In the genomic region with DNA sequence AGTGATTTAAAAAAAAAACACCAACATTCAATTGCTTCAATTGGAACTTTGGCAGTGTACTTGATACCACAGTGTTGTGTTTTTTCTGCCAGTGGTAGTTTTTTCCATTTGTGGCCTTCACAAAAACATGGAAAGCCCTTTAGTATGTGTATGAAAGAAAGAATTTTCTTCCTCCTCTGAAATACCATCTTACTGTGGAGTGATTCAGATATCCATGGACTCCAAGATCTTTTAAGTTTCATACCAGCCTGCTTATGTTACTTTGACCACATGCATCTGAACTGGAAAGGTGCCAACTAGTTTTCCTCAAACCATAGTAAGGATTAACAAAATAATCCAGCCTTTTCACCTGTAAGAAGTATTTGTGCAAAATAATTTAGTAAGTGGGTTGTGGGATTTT, we compare ENCODE assay signal across 9 cellular contexts. TPM values are rescaled to one million over a fixed set of nuclear protein-coding genes. Genes with fewer than 3 reads are reported as not detected.
DNase-seq lines count a peak whose midpoint lies in the region; ATAC-seq and TF ChIP-seq lines count a peak whose summit lies in the region.
"Had no signal": no experiment of that assay in that cellular context is flagged by ENCODE, and none has a peak within 500 bp of the region (broad histone marks: within the 10 kb centered on the region; RNA-seq: fewer than 3 reads in every experiment).

No MANE protein-coding gene starts in this region.

- H3K4me3 ChIP-seq in cardiac muscle cell (peak overlapping the region; percentile 63), iPS-20b (ENCODE audit: low read length) (peak overlapping the region; percentile 15; the same call in 1 of the 2 replicates), upper lobe of right lung (peak overlapping the region; percentile 86)

- peaks cover 32% of the 10 kb centered on the region for H3K4me1 ChIP-seq in cardiac muscle cell (ENCODE audit: low read depth)
- peaks cover 27% of the 10 kb centered on the region; the same call in 1 of the 2 replicates for H3K4me1 ChIP-seq in iPS-20b (ENCODE audit: insufficient read depth, low read length)
- H3K4me1 ChIP-seq in upper lobe of right lung, result peaks cover 44% of the 10 kb centered on the region

- H3K27me3 ChIP-seq in cardiac muscle cell, result no peaks in the 10 kb centered on the region
- H3K27me3 ChIP-seq in iPS-20b (ENCODE audit: insufficient read depth, low read length), result no peaks in the 10 kb centered on the region
- H3K27me3 ChIP-seq in upper lobe of right lung, result no peaks in the 10 kb centered on the region

- DNase-seq in cardiac muscle cell (ENCODE audit: low read depth in 1 of 2, low spot score in 1 of 2), result peak in 1 of 2 donors; percentile 59
- DNase-seq in Right ventricle myocardium superior, result no peak
- DNase-seq in activated T-helper 1 cell treated with anti-CD3 and anti-CD28 coated beads, Interleukin-12 subunit alpha, Interleukin-12 subunit beta, Interleukin-2, Interleukin-4 antibody, amounts not matched to agents 30 ng/mL and 10 ng/mL and 1 ng/mL, durations not matched to agents 14 hours and 24 hours and 36 hours (ENCODE audit: low spot score), result no peak
- no peak for DNase-seq in upper lobe of right lung
- DNase-seq: aorta had no signal

- H3K4me1 Mint-ChIP-seq in activated T-helper 1 cell treated with anti-CD3 and anti-CD28 coated beads, Interleukin-12 subunit alpha, Interleukin-12 subunit beta, Interleukin-2, Interleukin-4 antibody, amounts not matched to agents 30 ng/mL and 10 ng/mL and 1 ng/mL, durations not matched to agents 14 hours and 24 hours and 36 hours (ENCODE audit: low read depth), result peaks cover 73% of the 10 kb centered on the region

- H3K27ac ChIP-seq in cardiac muscle cell (no peak overlapping the region), iPS-20b (ENCODE audit: low read length) (no peak overlapping the region), upper lobe of right lung (peak overlapping the region; percentile 55)

- peaks cover 19% of the 10 kb centered on the region for H3K36me3 Mint-ChIP-seq in activated T-helper 1 cell treated with anti-CD3 and anti-CD28 coated beads, Interleukin-12 subunit alpha, Interleukin-12 subunit beta, Interleukin-2, Interleukin-4 antibody, amounts not matched to agents 30 ng/mL and 10 ng/mL and 1 ng/mL, durations not matched to agents 14 hours and 24 hours and 36 hours (ENCODE audit: low read depth)

- intact Hi-C loops in Right ventricle myocardium superior (cut with DNase I) (loop anchor here (5.0 to 10.0 kb wide), 2 partner anchors 51 to 124 kb away; no protein-coding TSS in a partner anchor), upper lobe of right lung (cut with DNase I) (no loop called here)
- intact Hi-C loops in activated T-helper 1 cell treated with anti-CD3 and anti-CD28 coated beads, Interleukin-12 subunit alpha, Interleukin-12 subunit beta, Interleukin-2, Interleukin-4 antibody, amounts not matched to agents 30 ng/mL and 10 ng/mL and 1 ng/mL, durations not matched to agents 14 hours and 24 hours and 36 hours (cut with micrococcal nuclease), result loop anchor here (5.0 to 10.0 kb wide), 6 partner anchors 79 to 456 kb away; a partner anchor contains a TSS

- no peaks in the 10 kb centered on the region for H3K9me3 Mint-ChIP-seq in activated T-helper 1 cell treated with anti-CD3 and anti-CD28 coated beads, Interleukin-12 subunit alpha, Interleukin-12 subunit beta, Interleukin-2, Interleukin-4 antibody, amounts not matched to agents 30 ng/mL and 10 ng/mL and 1 ng/mL, durations not matched to agents 14 hours and 24 hours and 36 hours

- H3K9ac ChIP-seq in iPS-20b (ENCODE audit: low read depth, low read length), result no peak overlapping the region

- H3K27ac Mint-ChIP-seq in activated T-helper 1 cell treated with anti-CD3 and anti-CD28 coated beads, Interleukin-12 subunit alpha, Interleukin-12 subunit beta, Interleukin-2, Interleukin-4 antibody, amounts not matched to agents 30 ng/mL and 10 ng/mL and 1 ng/mL, durations not matched to agents 14 hours and 24 hours and 36 hours, result no peak overlapping the region

- no peaks in the 10 kb centered on the region for H3K36me3 ChIP-seq in cardiac muscle cell
- H3K36me3 ChIP-seq in iPS-20b (ENCODE audit: insufficient read depth, low read depth, low read length), result no peaks in the 10 kb centered on the region
- H3K36me3 ChIP-seq in upper lobe of right lung, result no peaks in the 10 kb centered on the region

- peak overlapping the region; percentile 84 for H3K4me3 Mint-ChIP-seq in activated T-helper 1 cell treated with anti-CD3 and anti-CD28 coated beads, Interleukin-12 subunit alpha, Interleukin-12 subunit beta, Interleukin-2, Interleukin-4 antibody, amounts not matched to agents 30 ng/mL and 10 ng/mL and 1 ng/mL, durations not matched to agents 14 hours and 24 hours and 36 hours

- TF ChIP-seq CTCF in cardiac muscle cell (IDR thresholded peaks at IDR 0.05; ENCODE audit: low read depth, low read length), result no peak
- TF ChIP-seq CTCF in upper lobe of right lung (IDR thresholded peaks at IDR 0.05), result no peak

- H3K9me3 ChIP-seq in cardiac muscle cell (ENCODE audit: low read depth), result no peaks in the 10 kb centered on the region
- no peaks in the 10 kb centered on the region for H3K9me3 ChIP-seq in iPS-20b (ENCODE audit: insufficient read depth, low read depth, low read length)
- no peaks in the 10 kb centered on the region for H3K9me3 ChIP-seq in upper lobe of right lung

- no peak for ATAC-seq in Right ventricle myocardium superior (ENCODE audit: poor library complexity)
- ATAC-seq in upper lobe of right lung, result no peak
- ATAC-seq in GM18861 (IDR thresholded peaks at IDR 0.05; ENCODE audit: unreplicated experiment), result no peak
- ATAC-seq in HG03378 (IDR thresholded peaks at IDR 0.05; ENCODE audit: unreplicated experiment), result no peak
- no peak for ATAC-seq in HG03139 (IDR thresholded peaks at IDR 0.05; ENCODE audit: unreplicated experiment)

- no peaks in the 10 kb centered on the region for H3K27me3 Mint-ChIP-seq in activated T-helper 1 cell treated with anti-CD3 and anti-CD28 coated beads, Interleukin-12 subunit alpha, Interleukin-12 subunit beta, Interleukin-2, Interleukin-4 antibody, amounts not matched to agents 30 ng/mL and 10 ng/mL and 1 ng/mL, durations not matched to agents 14 hours and 24 hours and 36 hours (ENCODE audit: insufficient read depth)

RNA-seq across cellular contexts. Expression of a gene that starts 3.4 kb away (rescaled TPM):
- total RNA-seq in cardiac muscle cell, result 51.7 and 70.4 TPM in 2 replicates
- 65.0 and 67.4 TPM in 2 replicates for polyA plus RNA-seq in cardiac muscle cell
- total RNA-seq in Right ventricle myocardium superior, result 77.9 TPM
- 46.4 and 53.7 TPM in 2 replicates for total RNA-seq in activated T-helper 1 cell treated with anti-CD3 and anti-CD28 coated beads, Interleukin-12 subunit alpha, Interleukin-12 subunit beta, Interleukin-2, Interleukin-4 antibody, amounts not matched to agents 30 ng/mL and 10 ng/mL and 1 ng/mL, durations not matched to agents 14 hours and 24 hours and 36 hours
- total RNA-seq in upper lobe of right lung, result 88.4 TPM

Comparison
In these comparisons a context has a peak if more than half of its experiments do, and no peak if none do; other contexts are left out.
1. H3K4me3 ChIP-seq: peak in every context shown above with its lines; median percentile 86 in upper lobe of right lung; 63 in cardiac muscle cell; 15 in iPS-20b.